Comparison of ENCODE assay signal across 26 cellular contexts in genomic region chr7:116329845-116330503, GRCh38.
DNase-seq lines count a peak whose midpoint lies in the region; ATAC-seq and TF ChIP-seq lines count a peak whose summit lies in the region.
"Had no signal": no experiment of that assay in that cellular context is flagged by ENCODE, and none has a peak within 500 bp of the region (broad histone marks: within the 10 kb centered on the region; RNA-seq: fewer than 3 reads in every experiment).

No MANE protein-coding gene starts in this region.

- no peak overlapping the region for H3K4me3 ChIP-seq in foreskin fibroblast (ENCODE audit: low read depth in 1 of 2, low read length in 2 of 2)
- no peak overlapping the region for H3K4me3 ChIP-seq in rectal smooth muscle tissue (ENCODE audit: low read length)
- H3K4me3 ChIP-seq: testis had no signal

- no peak overlapping the region for H3K27ac Mint-ChIP-seq in activated CD4-positive, alpha-beta T cell treated with anti-CD3 and anti-CD28 coated beads for 36 hours
- H3K27ac Mint-ChIP-seq: B cell; natural killer cell treated with Interleukin-12 subunit alpha and Interleukin-12 subunit beta and Interleukin-15 and Interleukin-18, amount 100 ng/mL, for 72 hours; stimulated activated effector memory CD8-positive, alpha-beta T cell treated with anti-CD3 and anti-CD28 coated beads, Interleukin-12 subunit alpha, Interleukin-12 subunit beta, amount 100 ng/mL, for 72 hours had no signal

- peaks cover 13% of the 10 kb centered on the region for H3K4me1 ChIP-seq in rectal smooth muscle tissue (ENCODE audit: control insufficient read depth, insufficient read depth, low read length)
- H3K4me1 ChIP-seq: parathyroid adenoma had no signal

- no peak for TF ChIP-seq CTCF in foreskin fibroblast (IDR thresholded peaks at IDR 0.05; ENCODE audit: low read depth, low read length)

- H3K9me3 Mint-ChIP-seq in activated CD4-positive, alpha-beta T cell treated with anti-CD3 and anti-CD28 coated beads for 36 hours (ENCODE audit: low read depth): no peaks in the 10 kb centered on the region
- H3K9me3 Mint-ChIP-seq: natural killer cell treated with Interleukin-12 subunit alpha and Interleukin-12 subunit beta and Interleukin-15 and Interleukin-18, amount 100 ng/mL, for 72 hours; stimulated activated effector memory CD8-positive, alpha-beta T cell treated with anti-CD3 and anti-CD28 coated beads, Interleukin-12 subunit alpha, Interleukin-12 subunit beta, amount 100 ng/mL, for 72 hours had no signal

- DNase-seq in Right ventricle myocardium inferior (ENCODE audit: missing footprints): no peak
- DNase-seq in cardiac septum (ENCODE audit: low spot score): no peak
- DNase-seq in foreskin fibroblast: peak; percentile 50 to 59
- DNase-seq in NCI-H128 (lab: John Stamatoyannopoulos, UW; ENCODE audit: unreplicated experiment): no peak
- DNase-seq in mesenteric fat pad (ENCODE audit: low spot score): no peak
- no peak for DNase-seq in activated CD4-positive, alpha-beta T cell treated with anti-CD3 and anti-CD28 coated beads for 36 hours
- no peak for DNase-seq in effector CD4-positive, alpha-beta T cell
- DNase-seq: 8988T; activated CD4-positive, alpha-beta T cell treated with anti-CD3 and anti-CD28 coated beads for 1 hour; activated naive CD4-positive, alpha-beta T cell treated with Interleukin-2 at 50 U/mL for 16 hours; activated T-cell treated with anti-CD3 and anti-CD28 coated beads, Interleukin-2, amount 50 U/mL, for 48 hours; amniotic stem cell; caudate nucleus; DMS79; kidney glomerular epithelial cell; NCI-H1694; NCI-H774; SHP77 treated with DMSO at 0.1 percent for 48 hours; T-helper 1 cell; testis had no signal

- no peaks in the 10 kb centered on the region for H3K36me3 ChIP-seq in rectal smooth muscle tissue (ENCODE audit: control insufficient read depth, insufficient read depth, low read length)

- H3K27me3 Mint-ChIP-seq in activated CD4-positive, alpha-beta T cell treated with anti-CD3 and anti-CD28 coated beads for 36 hours: peaks cover 2% of the 10 kb centered on the region
- H3K27me3 Mint-ChIP-seq: B cell had no signal

- CTCF ChIA-PET in activated CD4-positive, alpha-beta T cell treated with anti-CD3 and anti-CD28 coated beads for 36 hours (lab: Charles Lee): interaction anchor here (1.2 kb wide), 1 partner anchor 45 kb away, joined by 3 read pairs; no protein-coding TSS in a partner anchor

- no peak overlapping the region for H3K4me3 Mint-ChIP-seq in activated CD4-positive, alpha-beta T cell treated with anti-CD3 and anti-CD28 coated beads for 36 hours
- H3K4me3 Mint-ChIP-seq: B cell; natural killer cell treated with Interleukin-12 subunit alpha and Interleukin-12 subunit beta and Interleukin-15 and Interleukin-18, amount 100 ng/mL, for 72 hours; stimulated activated effector memory CD8-positive, alpha-beta T cell treated with anti-CD3 and anti-CD28 coated beads, Interleukin-12 subunit alpha, Interleukin-12 subunit beta, amount 100 ng/mL, for 72 hours had no signal

- intact Hi-C loops in Right ventricle myocardium inferior (cut with DNase I) (no loop called here), cardiac septum (cut with DNase I) (no loop called here)
- intact Hi-C loops in activated CD4-positive, alpha-beta T cell treated with anti-CD3 and anti-CD28 coated beads for 36 hours (cut with DNase I, micrococcal nuclease): no loop called here

- H3K27me3 ChIP-seq in rectal smooth muscle tissue (ENCODE audit: control insufficient read depth, insufficient read depth, low read length): no peaks in the 10 kb centered on the region
- H3K27me3 ChIP-seq: testis had no signal

- peak overlapping the region; percentile 41 for H3K27ac ChIP-seq in rectal smooth muscle tissue (ENCODE audit: low read depth, low read length)
- H3K27ac ChIP-seq: epithelial cell of prostate, parathyroid adenoma had no signal

- H3K4me1 Mint-ChIP-seq in activated CD4-positive, alpha-beta T cell treated with anti-CD3 and anti-CD28 coated beads for 36 hours: no peaks in the 10 kb centered on the region
- H3K4me1 Mint-ChIP-seq: B cell; stimulated activated effector memory CD8-positive, alpha-beta T cell treated with anti-CD3 and anti-CD28 coated beads, Interleukin-12 subunit alpha, Interleukin-12 subunit beta, amount 100 ng/mL, for 72 hours had no signal

- no peaks in the 10 kb centered on the region for H3K36me3 Mint-ChIP-seq in activated CD4-positive, alpha-beta T cell treated with anti-CD3 and anti-CD28 coated beads for 36 hours (ENCODE audit: low read depth)
- H3K36me3 Mint-ChIP-seq: natural killer cell treated with Interleukin-12 subunit alpha and Interleukin-12 subunit beta and Interleukin-15 and Interleukin-18, amount 100 ng/mL, for 72 hours; stimulated activated effector memory CD8-positive, alpha-beta T cell treated with anti-CD3 and anti-CD28 coated beads, Interleukin-12 subunit alpha, Interleukin-12 subunit beta, amount 100 ng/mL, for 72 hours had no signal

- ATAC-seq in Right ventricle myocardium inferior: peak; percentile 57
- no peak for ATAC-seq in activated CD4-positive, alpha-beta T cell treated with anti-CD3 and anti-CD28 coated beads for 36 hours
- ATAC-seq: natural killer cell treated with Interleukin-12 subunit alpha and Interleukin-12 subunit beta and Interleukin-15 and Interleukin-18, amount 100 ng/mL, for 72 hours; stimulated activated effector memory CD8-positive, alpha-beta T cell treated with anti-CD3 and anti-CD28 coated beads, Interleukin-12 subunit alpha, Interleukin-12 subunit beta, amount 100 ng/mL, for 72 hours had no signal

- H3K9ac ChIP-seq in rectal smooth muscle tissue (ENCODE audit: low read length): no peak overlapping the region
- H3K9ac ChIP-seq: parathyroid adenoma had no signal

- POLR2A ChIA-PET in activated CD4-positive, alpha-beta T cell treated with anti-CD3 and anti-CD28 coated beads for 36 hours (lab: Charles Lee): no interaction called here

Comparison
In these comparisons a context has a peak if more than half of its experiments do, and no peak if none do; other contexts are left out.
1. DNase-seq: peak in foreskin fibroblast (2 of 2); none in Right ventricle myocardium inferior (single experiment), cardiac septum (single experiment), NCI-H128 (single experiment), mesenteric fat pad (single experiment), activated CD4-positive, alpha-beta T cell treated with anti-CD3 and anti-CD28 coated beads for 36 hours (single experiment) and effector CD4-positive, alpha-beta T cell (single experiment).